ENCODE assay signal across 26 cellular contexts in genomic region chr1:29716306-29716705, GRCh38.
"Had no signal": no experiment of that assay in that cellular context is flagged by ENCODE, and none has a peak within 500 bp of the region (broad histone marks: within the 10 kb centered on the region; RNA-seq: fewer than 3 reads in every experiment).

No MANE protein-coding gene starts in this region.

- H3K27me3 Mint-ChIP-seq: activated naive CD4-positive, alpha-beta T cell treated with anti-CD3 and anti-CD28 coated beads, Interleukin-2, amount 10 ng/mL, durations not matched to agents 7 days and 5 days had no signal

- ATAC-seq: activated naive CD4-positive, alpha-beta T cell treated with anti-CD3 and anti-CD28 coated beads, Interleukin-2, amount 50 U/mL, for 72 hours; activated T-cell treated with anti-CD3 and anti-CD28 coated beads, Interleukin-2, amount 50 U/mL, for 72 hours; body of pancreas; effector memory CD8-positive, alpha-beta T cell; foreskin keratinocyte; gastrocnemius medialis; WTC11 had no signal

- DNase-seq: activated CD4-positive, alpha-beta memory T cell treated with anti-CD3 and anti-CD28 coated beads, Interleukin-2, amount 10 ng/mL, durations not matched to agents 7 days and 5 days; activated CD4-positive, alpha-beta T cell treated with anti-CD3 and anti-CD28 coated beads for 1 hour; activated CD4-positive, alpha-beta T cell treated with anti-CD3 and anti-CD28 coated beads for 4 hours; activated CD4-positive, alpha-beta T cell treated with anti-CD3 and anti-CD28 coated beads, Interleukin-2, amount 10 ng/mL, durations not matched to agents 7 days and 5 days; activated CD4-positive, alpha-beta T cell treated with anti-CD3 and anti-CD28 coated beads, Interleukin-2, amount 50 U/mL, for 4 hours; activated CD8-positive, alpha-beta memory T cell treated with anti-CD3 and anti-CD28 coated beads, Interleukin-2, amount 50 U/mL, for 48 hours; activated gamma-delta T cell; activated naive CD4-positive, alpha-beta T cell; activated naive CD4-positive, alpha-beta T cell treated with anti-CD3 and anti-CD28 coated beads, Interleukin-2, amount 10 ng/mL, durations not matched to agents 7 days and 5 days; activated T-cell treated with anti-CD3 and anti-CD28 coated beads for 4 hours; activated T-cell treated with anti-CD3 and anti-CD28 coated beads, Interleukin-2, amount 50 U/mL, for 24 hours; activated T-cell treated with anti-CD3 and anti-CD28 coated beads, Interleukin-2, amount 50 U/mL, for 72 hours; amniotic stem cell; anterior cingulate cortex; body of pancreas; central memory CD4-positive, alpha-beta T cell; cerebellar nuclear complex; dermis blood vessel endothelial cell; effector CD4-positive, alpha-beta T cell; effector memory CD8-positive, alpha-beta T cell; erythroblast; foreskin keratinocyte; gastrocnemius medialis; T-helper 2 cell had no signal

- H3K27ac Mint-ChIP-seq: activated CD4-positive, alpha-beta memory T cell treated with anti-CD3 and anti-CD28 coated beads, Interleukin-2, amount 10 ng/mL, durations not matched to agents 7 days and 5 days; activated CD4-positive, alpha-beta T cell treated with anti-CD3 and anti-CD28 coated beads, Interleukin-2, amount 10 ng/mL, durations not matched to agents 7 days and 5 days; activated naive CD4-positive, alpha-beta T cell treated with anti-CD3 and anti-CD28 coated beads, Interleukin-2, amount 10 ng/mL, durations not matched to agents 7 days and 5 days; activated naive CD4-positive, alpha-beta T cell treated with anti-CD3 and anti-CD28 coated beads, Interleukin-2, amount 50 U/mL, for 72 hours; activated T-cell treated with anti-CD3 and anti-CD28 coated beads, Interleukin-2, amount 50 U/mL, for 24 hours; activated T-cell treated with anti-CD3 and anti-CD28 coated beads, Interleukin-2, amount 50 U/mL, for 72 hours; effector memory CD8-positive, alpha-beta T cell; WTC11 had no signal

- H3K4me1 Mint-ChIP-seq: WTC11 had no signal

- H3K36me3 Mint-ChIP-seq: activated naive CD4-positive, alpha-beta T cell treated with anti-CD3 and anti-CD28 coated beads, Interleukin-2, amount 10 ng/mL, durations not matched to agents 7 days and 5 days had no signal

- H3K4me3 Mint-ChIP-seq: activated CD4-positive, alpha-beta memory T cell treated with anti-CD3 and anti-CD28 coated beads, Interleukin-2, amount 10 ng/mL, durations not matched to agents 7 days and 5 days; activated CD4-positive, alpha-beta T cell treated with anti-CD3 and anti-CD28 coated beads, Interleukin-2, amount 10 ng/mL, durations not matched to agents 7 days and 5 days; activated naive CD4-positive, alpha-beta T cell treated with anti-CD3 and anti-CD28 coated beads, Interleukin-2, amount 10 ng/mL, durations not matched to agents 7 days and 5 days; activated T-cell treated with anti-CD3 and anti-CD28 coated beads, Interleukin-2, amount 50 U/mL, for 24 hours; activated T-cell treated with anti-CD3 and anti-CD28 coated beads, Interleukin-2, amount 50 U/mL, for 72 hours; effector memory CD8-positive, alpha-beta T cell; WTC11 had no signal
